ENCODE assay signal across 9 cellular contexts in genomic region chr16:30352488-30353401, GRCh38. TPM values are rescaled to one million over a fixed set of nuclear protein-coding genes. Genes with fewer than 3 reads are reported as not detected.
DNase-seq lines count a peak whose midpoint lies in the region; ATAC-seq and TF ChIP-seq lines count a peak whose summit lies in the region.
"Had no signal": no experiment of that assay in that cellular context is flagged by ENCODE, and none has a peak within 500 bp of the region (broad histone marks: within the 10 kb centered on the region; RNA-seq: fewer than 3 reads in every experiment).

No MANE protein-coding gene starts in this region.

- H3K9me3 ChIP-seq in cardiac muscle cell (ENCODE audit: low read depth): no peaks in the 10 kb centered on the region

- no peak overlapping the region for H3K27ac ChIP-seq in cardiac muscle cell
- peak overlapping the region; percentile 24 for H3K27ac ChIP-seq in urinary bladder (ENCODE audit: low read depth)

- peak; percentile 27 for TF ChIP-seq CTCF in cardiac muscle cell (IDR thresholded peaks at IDR 0.05; ENCODE audit: low read depth, low read length)
- TF ChIP-seq CTCF in cardiac fibroblast (IDR thresholded peaks at IDR 0.05; ENCODE audit: low read depth, low read length): peak; percentile 22
- no peak for TF ChIP-seq CTCF in GM20000 (IDR thresholded peaks at IDR 0.05; ENCODE audit: extremely low read depth, missing control alignments)

- H3K27me3 ChIP-seq in cardiac muscle cell: no peaks in the 10 kb centered on the region

- DNase-seq in cardiac muscle cell (ENCODE audit: low read depth in 1 of 2, low spot score in 1 of 2) (no peak), left cardiac atrium (no peak), cardiac fibroblast (ENCODE audit: low read depth in 2 of 2) (no peak), myocyte (ENCODE audit: low read depth) (peak; percentile 6), GM20000 (ENCODE audit: low spot score) (no peak)
- DNase-seq: NCI-H2081 had no signal

- H3K4me1 ChIP-seq in cardiac muscle cell (ENCODE audit: low read depth): peaks cover 8% of the 10 kb centered on the region
- H3K4me1 ChIP-seq in urinary bladder (ENCODE audit: insufficient read depth): no peaks in the 10 kb centered on the region

- WGBS in urinary bladder: 79% methylated on average over 14 of the region's 14 CpGs

- ATAC-seq in left cardiac atrium (no peak), GM18873 (IDR thresholded peaks at IDR 0.05; ENCODE audit: low FRiP score, unreplicated experiment) (no peak), GM19463 (IDR thresholded peaks at IDR 0.05; ENCODE audit: unreplicated experiment) (no peak)

- H3K36me3 ChIP-seq in cardiac muscle cell (peaks cover 22% of the 10 kb centered on the region), urinary bladder (ENCODE audit: insufficient read depth) (peaks cover 2% of the 10 kb centered on the region)

- H3K4me3 ChIP-seq in cardiac muscle cell (no peak overlapping the region), cardiac fibroblast (replicated peaks in 1 of 2; ENCODE audit: low read depth in 2 of 2, low read length in 2 of 2) (no peak overlapping the region), urinary bladder (ENCODE audit: low read depth, low read length) (no peak overlapping the region)

- intact Hi-C loops in left cardiac atrium (cut with DNase I): loop anchor here in 1 of 2 donors (10.0 kb wide), 1 partner anchor 52 kb away; the partner anchor contains the start of gene ZNF771

RNA-seq across cellular contexts. Expression of gene CD2BP2, which starts 2.4 kb away (rescaled TPM):
- 56.7 and 63.1 TPM in 2 replicates for total RNA-seq in cardiac muscle cell
- 47.2 TPM in 2 replicates for polyA plus RNA-seq in cardiac muscle cell
- total RNA-seq in left cardiac atrium: 10 to 100 TPM; 35.5 to 47.8 TPM
- total RNA-seq in myocyte: 41.1 and 51.1 TPM in 2 replicates
- polyA plus RNA-seq in myocyte (2012): 69.6 TPM
- 20.0 TPM for total RNA-seq in urinary bladder
- 50.2 TPM for polyA plus RNA-seq in urinary bladder

RNA-seq across cellular contexts. Expression of gene TBC1D10B, which starts 17.5 kb away (rescaled TPM):
- total RNA-seq in cardiac muscle cell (50.7 and 58.4 TPM in 2 replicates), left cardiac atrium (10 to 100 TPM; 23.4 to 30.5 TPM), myocyte (40.3 and 50.5 TPM in 2 replicates), urinary bladder (18.9 TPM)
- polyA plus RNA-seq in cardiac muscle cell (39.9 and 51.3 TPM in 2 replicates), urinary bladder (29.5 TPM)
- 40.4 TPM for polyA plus RNA-seq in myocyte (2012)

RNA-seq across cellular contexts. Expression of gene MYL11, which starts 21.9 kb away (rescaled TPM):
- total RNA-seq in cardiac muscle cell (1.5 TPM in 1 of 2 replicates, not detected in the other), left cardiac atrium (not detected), myocyte (6,226 and 7,274 TPM in 2 replicates), urinary bladder (165 TPM)
- polyA plus RNA-seq in cardiac muscle cell (0.69 and 5.5 TPM in 2 replicates), urinary bladder (1.4 TPM)
- 6,177 TPM for polyA plus RNA-seq in myocyte (2012)

RNA-seq across cellular contexts. Expression of gene SEPTIN1, which starts 29.6 kb away (rescaled TPM):
- 0.92 and 0.95 TPM in 2 replicates for total RNA-seq in cardiac muscle cell
- 8.7 and 11.9 TPM in 2 replicates for polyA plus RNA-seq in cardiac muscle cell
- 1 to 10 TPM; 2.0 to 3.4 TPM for total RNA-seq in left cardiac atrium
- 0.13 TPM in 1 of 2 replicates, not detected in the other for total RNA-seq in myocyte
- polyA plus RNA-seq in myocyte (2012): 2.9 TPM
- total RNA-seq in urinary bladder: 0.37 TPM
- 3.5 TPM for polyA plus RNA-seq in urinary bladder

RNA-seq across cellular contexts. Expression of gene ZNF48, which starts 42.5 kb away (rescaled TPM):
- 29.5 and 32.3 TPM in 2 replicates for total RNA-seq in cardiac muscle cell
- 12.5 and 20.8 TPM in 2 replicates for polyA plus RNA-seq in cardiac muscle cell
- 1 to 10 TPM; 5.4 to 6.4 TPM for total RNA-seq in left cardiac atrium
- total RNA-seq in myocyte: 13.2 and 20.8 TPM in 2 replicates
- polyA plus RNA-seq in myocyte (2012): 7.8 TPM
- total RNA-seq in urinary bladder: 6.7 TPM
- 10.2 TPM for polyA plus RNA-seq in urinary bladder

Comparison
In these comparisons a context has a peak if more than half of its experiments do, and no peak if none do; other contexts are left out.
1. RNA of gene MYL11, which starts 21.9 kb away (total RNA-seq): 6,226 to 7,274 TPM in myocyte and 165 TPM in urinary bladder (single experiment); not detected in left cardiac atrium and 1.5 TPM in cardiac muscle cell; every median in the first group is over 10 times any median in the second.